In genomic region chr12:48957141-48958048, GRCh38 we compare ENCODE assay signal across 8 cellular contexts. TPM values are rescaled to one million over a fixed set of nuclear protein-coding genes. Genes with fewer than 3 reads are reported as not detected.
DNase-seq lines count a peak whose midpoint lies in the region; FAIRE-seq and TF ChIP-seq lines count a peak whose summit lies in the region.

Gene ARF3, minus strand, starts transcription at chr12:48957487. Its CDS starts 16,392 bp downstream, at chr12:48941095.

- peak; percentile 28 for FAIRE-seq in G401.6 (lab: Jason Lieb, UNC)

- H3K27ac ChIP-seq in HEK293 (ENCODE audit: extremely low read depth, low read depth, low read length) = peak within 1 kb of the TSS; percentile 90
- H3K27ac ChIP-seq in SK-N-SH (ENCODE audit: low read depth in 2 of 2, low read length in 1 of 2) = peak within 1 kb of the TSS; percentile 87 to 90

- WGBS in SK-N-SH (ENCODE audit: low lambda C conversion rate) = 1% methylated on average over 45 of the region's 58 CpGs

- H3K4me1 ChIP-seq in HEK293 (ENCODE audit: control insufficient read depth, insufficient read depth, low read length) (no peaks in the 10 kb centered on the region), SK-N-SH (ENCODE audit: control insufficient read depth in 1 of 2, insufficient read depth in 2 of 2, low read depth in 1 of 2, low read length in 1 of 2) (peaks cover 7 to 16% of the 10 kb centered on the region in 2 experiments; a peak in 3 of 4 replicates)

- no peaks in the 10 kb centered on the region for H3K9me2 ChIP-seq in SK-N-SH

- peak within 1 kb of the TSS; percentile 92 for H3K9ac ChIP-seq in SK-N-SH

- H3K79me2 ChIP-seq in SK-N-SH (ENCODE audit: insufficient read depth) = peaks cover 49% of the 10 kb centered on the region

- H3K4me3 ChIP-seq in HEK293 (ENCODE audit: low read depth, low read length) (peak within 1 kb of the TSS; percentile 81), SK-N-SH (ENCODE audit: low read depth in 2 of 2, low read length in 1 of 2) (peak within 1 kb of the TSS; percentile 83 to 96)

- TF ChIP-seq CTCF in HEK293 (tag by site-specific recombination; IDR thresholded peaks at IDR 0.05) = no peak; the same call in none of the 2 replicates
- TF ChIP-seq CTCF in SK-N-SH (IDR thresholded peaks at IDR 0.05) = no peak

- H3K9me3 ChIP-seq in HEK293 (ENCODE audit: control insufficient read depth, insufficient read depth, low read depth, low read length) (no peaks in the 10 kb centered on the region), SK-N-SH (no peaks in the 10 kb centered on the region)

- H3F3A ChIP-seq in SK-N-SH (replicated peaks; ENCODE audit: insufficient read depth) = peaks cover 11% of the 10 kb centered on the region

- H3K4me2 ChIP-seq in SK-N-SH = peak within 1 kb of the TSS; percentile 70

- H3K36me3 ChIP-seq in HEK293 (ENCODE audit: control insufficient read depth in 2 of 2, insufficient read depth in 1 of 2, low read length in 2 of 2) (peaks cover 8 to 30% of the 10 kb centered on the region in 2 experiments; a peak in 2 of 3 replicates), SK-N-SH (replicated peaks in 1 of 2; ENCODE audit: control insufficient read depth in 1 of 2, insufficient read depth in 2 of 2, low read length in 1 of 2) (peaks cover 25 to 32% of the 10 kb centered on the region in 2 experiments)

- H4K20me1 ChIP-seq in SK-N-SH (ENCODE audit: insufficient read depth) = peaks cover 39% of the 10 kb centered on the region

- H3K27me3 ChIP-seq in SK-N-SH (ENCODE audit: insufficient read depth) = no peaks in the 10 kb centered on the region; the same call in 1 of the 2 replicates

- DNase-seq in NCI-H1048 (lab: John Stamatoyannopoulos, UW) (peak; percentile 82), SK-N-SH (peak; percentile 98), germinal center (ENCODE audit: low spot score) (peak; percentile 93), nucleus accumbens (lab: John Stamatoyannopoulos, UW) (peak; percentile 41 to 95 (median 84)), superior temporal gyrus (ENCODE audit: extremely low spot score) (peak; percentile 84)
- peak; percentile 92 for DNase-seq in activated naive CD4-positive, alpha-beta T cell treated with anti-CD3 and anti-CD28 coated beads, Interleukin-2, amount 50 U/mL, for 16 hours

- H2AFZ ChIP-seq in SK-N-SH (ENCODE audit: low read depth) = peak within 1 kb of the TSS; percentile 81

- no peak for TF ChIP-seq EP300 in SK-N-SH (IDR thresholded peaks at IDR 0.05; ENCODE audit: borderline replicate concordance in 1 of 2, low read depth in 1 of 2, low read length in 1 of 2)

- no peak for TF ChIP-seq RAD21 in SK-N-SH (IDR thresholded peaks at IDR 0.05; ENCODE audit: low read length)

- CTCF ChIA-PET in HEK293 (lab: Yijun Ruan, JAX) (interaction anchor here (0.7 to 8.9 kb wide), 10 partner anchors 9 to 39 kb away, joined by 3 to 64 read pairs (median 4); partner anchors contain the start of genes WNT1 and WNT10B), SK-N-SH (lab: Yijun Ruan, JAX) (interaction anchor here (0.6 to 5.5 kb wide), 18 partner anchors 9 to 153 kb away, joined by 3 to 52 read pairs (median 4); partner anchors contain the start of genes DDN, WNT1 and WNT10B)

- POLR2A ChIA-PET in HEK293 (lab: Yijun Ruan, JAX) (interaction anchor here (0.6 to 2.9 kb wide), 25 partner anchors 9 to 1251 kb away, joined by 3 to 28 read pairs (median 4); partner anchors contain the start of genes DDX23, FKBP11, RHEBL1 and RND1), SK-N-SH (lab: Yijun Ruan, JAX) (interaction anchor here (0.9 to 1.4 kb wide), 6 partner anchors 42 to 173 kb away, joined by 3 to 5 read pairs (median 4); partner anchors contain the start of genes PRKAG1, RHEBL1, RND1 and TUBA1B)

TF ChIP-seq in HEK293, 187 proteins besides CTCF, POLR2A, EP300 and RAD21 (continues in another document):
- TF ChIP-seq SP2 (tag by site-specific recombination; IDR thresholded peaks at IDR 0.05) (peak; percentile 97), OSR2 (tag by site-specific recombination; IDR thresholded peaks at IDR 0.05) (peak; percentile 41; the same call in 1 of the 2 replicates), ZBTB20 (tag by site-specific recombination; IDR thresholded peaks at IDR 0.05) (peak; percentile 87), TCF7L2 (IDR thresholded peaks at IDR 0.05; ENCODE audit: borderline replicate concordance, low read depth, low read length) (no peak), ZNF174 (tag by site-specific recombination; IDR thresholded peaks at IDR 0.05) (no peak), ZBTB11 (tag by site-specific recombination; conservative IDR thresholded peaks at IDR 0.05; ENCODE audit: low read depth) (peak; percentile 90), SP3 (tag by site-specific recombination; IDR thresholded peaks at IDR 0.05) (peak; percentile 85), ZNF654 (tag by site-specific recombination; IDR thresholded peaks at IDR 0.05; ENCODE audit: low read depth) (no peak), ZNF140 (tag by site-specific recombination; IDR thresholded peaks at IDR 0.05) (no peak), SETDB1 (IDR thresholded peaks at IDR 0.05; ENCODE audit: insufficient read length, low read length) (no peak)

TF ChIP-seq in SK-N-SH, 30 proteins besides CTCF, POLR2A, EP300 and RAD21 (continues in another document):
- no peak for TF ChIP-seq MEF2A (IDR thresholded peaks at IDR 0.05; ENCODE audit: borderline replicate concordance, low read depth)
- TF ChIP-seq ELF1 (IDR thresholded peaks at IDR 0.05) = peak; percentile 56; the same call in 1 of the 2 replicates
- TF ChIP-seq GABPA (IDR thresholded peaks at IDR 0.05; ENCODE audit: low read depth) = peak; percentile 65
- no peak for TF ChIP-seq FOXJ3 (CRISPR knock-in tag; IDR thresholded peaks at IDR 0.05)
- peak; percentile 100 for TF ChIP-seq CHD2 (IDR thresholded peaks at IDR 0.05; ENCODE audit: low read length, partially characterized antibody)
- no peak for TF ChIP-seq SMC3 (IDR thresholded peaks at IDR 0.05; ENCODE audit: low read depth, low read length)
- no peak for TF ChIP-seq NRF1 (IDR thresholded peaks at IDR 0.05; ENCODE audit: low read depth, low read length)
- TF ChIP-seq GATA2 (CRISPR knock-in tag; IDR thresholded peaks at IDR 0.05) = no peak
- TF ChIP-seq MAX (IDR thresholded peaks at IDR 0.05; ENCODE audit: low read depth) = peak; percentile 38; the same call in 1 of the 2 replicates
- TF ChIP-seq USF2 (IDR thresholded peaks at IDR 0.05; ENCODE audit: borderline replicate concordance, low read depth, low read length) = no peak
- no peak for TF ChIP-seq FOXM1 (IDR thresholded peaks at IDR 0.05; ENCODE audit: low read depth)
- TF ChIP-seq ZBTB33 (IDR thresholded peaks at IDR 0.05; ENCODE audit: borderline replicate concordance, low read depth) = peak; percentile 100
- no peak for TF ChIP-seq REST (IDR thresholded peaks at IDR 0.05; ENCODE audit: low read depth, low read length)
- TF ChIP-seq FOSL2 (IDR thresholded peaks at IDR 0.05; ENCODE audit: borderline replicate concordance, low read depth) = no peak
- no peak for TF ChIP-seq RCOR1 (IDR thresholded peaks at IDR 0.05; ENCODE audit: low read length)

RNA-seq across cellular contexts. Expression of gene ARF3, which starts in this region (rescaled TPM):
- 204 and 261 TPM in 2 replicates for polyA plus RNA-seq in SK-N-SH (2012; rRNA removed)
- polyA plus RNA-seq in SK-N-SH (2012; cell fraction: cytosol; rRNA removed) = 191 and 203 TPM in 2 replicates
- 152 and 174 TPM in 2 replicates for polyA plus RNA-seq in SK-N-SH (2012; cell fraction: nucleus; rRNA removed)

Comparison
In these comparisons a context has a peak if more than half of its experiments do, and no peak if none do; other contexts are left out.
1. Peak in every context shown above with its lines: DNase-seq, H3K4me3 ChIP-seq and H3K27ac ChIP-seq.